ENCODE assay signal across 25 cellular contexts in the genomic region with DNA sequence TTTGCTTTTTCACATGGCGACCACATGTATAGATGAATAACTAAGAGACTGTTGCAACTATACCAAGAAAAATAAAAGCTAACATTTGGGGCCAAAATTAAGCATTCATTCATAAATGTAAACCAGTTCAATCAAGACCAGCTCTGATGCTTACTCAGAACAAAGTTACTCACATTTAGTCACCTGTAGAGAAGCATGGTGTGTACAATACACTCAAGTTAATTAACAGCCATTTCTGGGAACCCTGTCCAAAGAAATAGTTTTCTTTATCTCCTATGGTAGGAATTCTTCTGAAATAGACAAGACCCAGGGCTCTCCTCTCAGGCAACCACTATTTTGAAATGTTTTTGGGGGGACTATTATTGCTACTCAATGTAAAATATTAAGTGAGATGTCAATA. TPM values are rescaled to one million over a fixed set of nuclear protein-coding genes. Genes with fewer than 3 reads are reported as not detected.
DNase-seq lines count a peak whose midpoint lies in the region; TF ChIP-seq lines count a peak whose summit lies in the region.
"Had no signal": no experiment of that assay in that cellular context is flagged by ENCODE, and none has a peak within 500 bp of the region (broad histone marks: within the 10 kb centered on the region; RNA-seq: fewer than 3 reads in every experiment).

No MANE protein-coding gene starts in this region.

- WGBS in testis, 2 donors: 93 to 94% methylated on average over 1 of the region's 1 CpG

- peak; percentile 35 for DNase-seq in NCI-H1092 treated with DMSO at 0.1 percent for 48 hours (lab: John Stamatoyannopoulos, UW)
- DNase-seq in NCI-H1092 (lab: John Stamatoyannopoulos, UW): no peak
- DNase-seq in NCI-H748 (lab: John Stamatoyannopoulos, UW; ENCODE audit: unreplicated experiment): peak; percentile 72
- peak; percentile 20 for DNase-seq in epithelial cell of esophagus (ENCODE audit: low read depth)
- DNase-seq in testis: no peak
- no peak for DNase-seq in AG08395 (ENCODE audit: low spot score)
- DNase-seq in SKM-1 (lab: John Stamatoyannopoulos, UW; ENCODE audit: unreplicated experiment): no peak
- DNase-seq: activated CD4-positive, alpha-beta T cell treated with anti-CD3 and anti-CD28 coated beads for 48 hours; activated naive CD4-positive, alpha-beta T cell treated with anti-CD3 and anti-CD28 coated beads, Interleukin-2, amount 50 U/mL, for 16 hours; cerebellar nuclear complex; H7; left cardiac atrium; mesendoderm; NCI-H1436; NCI-H2227 treated with DMSO at 0.1 percent for 48 hours; NK-92 treated with Interleukin-12 subunit alpha and Interleukin-12 subunit beta, amount 100 ng/mL, for 24 hours; Peyer's patch; spleen; stimulated activated CD4-positive, alpha-beta T cell treated with anti-CD3 and anti-CD28 coated beads, Interleukin-4, amount 100 ng/mL, for 24 hours; stimulated activated naive CD8-positive, alpha-beta T cell treated with anti-CD3 and anti-CD28 coated beads, Interleukin-15, Interleukin-2, amounts not matched to agents 100 U/mL and 50 U/mL, for 24 hours; tibial artery had no signal

- no peak overlapping the region for H2AFZ ChIP-seq in neuron (ENCODE audit: low read depth, low read length)

- TF ChIP-seq CTCF in epithelial cell of esophagus (IDR thresholded peaks at IDR 0.05; ENCODE audit: insufficient read depth, low read depth, low read length, missing control alignments) (no peak), testis (IDR thresholded peaks at IDR 0.05) (no peak)

- no peak for TF ChIP-seq POLR2A in testis (IDR thresholded peaks at IDR 0.05)

- H3K9me3 ChIP-seq in neuron (ENCODE audit: low read length): no peaks in the 10 kb centered on the region
- no peaks in the 10 kb centered on the region for H3K9me3 ChIP-seq in testis
- H3K9me3 ChIP-seq: Peyer's patch, right atrium auricular region, spleen, tibial artery had no signal

- H3K36me3 ChIP-seq in neuron (ENCODE audit: insufficient read depth, low read length) (no peaks in the 10 kb centered on the region), testis (ENCODE audit: low read depth, missing control alignments) (no peaks in the 10 kb centered on the region)
- H3K36me3 ChIP-seq: Peyer's patch, right atrium auricular region, spleen, tibial artery had no signal

- H3K4me1 ChIP-seq in neuron (ENCODE audit: insufficient read depth, low read length) (peaks cover 14% of the 10 kb centered on the region), testis (no peaks in the 10 kb centered on the region)
- H3K4me1 ChIP-seq: Peyer's patch, right atrium auricular region had no signal

- no peak overlapping the region for H3K27ac ChIP-seq in testis
- H3K27ac ChIP-seq: 22Rv1, Peyer's patch, right atrium auricular region, spleen, tibial artery had no signal

- H3K27me3 ChIP-seq in neuron (ENCODE audit: insufficient read depth, low read length): no peaks in the 10 kb centered on the region
- H3K27me3 ChIP-seq in testis: no peaks in the 10 kb centered on the region
- H3K27me3 ChIP-seq: Peyer's patch, right atrium auricular region, spleen, tibial artery had no signal

- no peak overlapping the region for H3K4me3 ChIP-seq in epithelial cell of esophagus (ENCODE audit: low read length)
- peak overlapping the region; percentile 71 for H3K4me3 ChIP-seq in neuron (ENCODE audit: low read length)
- H3K4me3 ChIP-seq in testis: no peak overlapping the region
- H3K4me3 ChIP-seq: Peyer's patch, right atrium auricular region, spleen, tibial artery had no signal

- intact Hi-C loops in testis (cut with DNase I; ENCODE audit: low total_unique reads): loop anchor here (10.0 kb wide), 1 partner anchor 187 kb away; no protein-coding TSS in a partner anchor

RNA-seq across cellular contexts. Expression of a gene that starts 1.6 kb away (rescaled TPM):
- total RNA-seq in testis: 1 to 10 TPM; 3.7 to 6.9 TPM
- polyA plus RNA-seq in testis (ENCODE audit: insufficient read depth, low read depth, low replicate concordance): 6.3 TPM
- total RNA-seq: H7 had no signal

RNA-seq across cellular contexts. Expression of a gene that starts 37.0 kb away (rescaled TPM):
- 1 to 10 TPM; 1.5 to 1.7 TPM for total RNA-seq in testis
- polyA plus RNA-seq in testis (ENCODE audit: insufficient read depth, low read depth, low replicate concordance): 0.57 TPM
- total RNA-seq: SK-MEL-5 had no signal

Comparison
In these comparisons a context has a peak if more than half of its experiments do, and no peak if none do; other contexts are left out.
1. DNase-seq: peak in NCI-H1092 treated with DMSO at 0.1 percent for 48 hours (single experiment), NCI-H748 (single experiment) and epithelial cell of esophagus (single experiment); none in NCI-H1092 (single experiment), testis (single experiment), AG08395 (single experiment) and SKM-1 (single experiment).